In the genomic region with DNA sequence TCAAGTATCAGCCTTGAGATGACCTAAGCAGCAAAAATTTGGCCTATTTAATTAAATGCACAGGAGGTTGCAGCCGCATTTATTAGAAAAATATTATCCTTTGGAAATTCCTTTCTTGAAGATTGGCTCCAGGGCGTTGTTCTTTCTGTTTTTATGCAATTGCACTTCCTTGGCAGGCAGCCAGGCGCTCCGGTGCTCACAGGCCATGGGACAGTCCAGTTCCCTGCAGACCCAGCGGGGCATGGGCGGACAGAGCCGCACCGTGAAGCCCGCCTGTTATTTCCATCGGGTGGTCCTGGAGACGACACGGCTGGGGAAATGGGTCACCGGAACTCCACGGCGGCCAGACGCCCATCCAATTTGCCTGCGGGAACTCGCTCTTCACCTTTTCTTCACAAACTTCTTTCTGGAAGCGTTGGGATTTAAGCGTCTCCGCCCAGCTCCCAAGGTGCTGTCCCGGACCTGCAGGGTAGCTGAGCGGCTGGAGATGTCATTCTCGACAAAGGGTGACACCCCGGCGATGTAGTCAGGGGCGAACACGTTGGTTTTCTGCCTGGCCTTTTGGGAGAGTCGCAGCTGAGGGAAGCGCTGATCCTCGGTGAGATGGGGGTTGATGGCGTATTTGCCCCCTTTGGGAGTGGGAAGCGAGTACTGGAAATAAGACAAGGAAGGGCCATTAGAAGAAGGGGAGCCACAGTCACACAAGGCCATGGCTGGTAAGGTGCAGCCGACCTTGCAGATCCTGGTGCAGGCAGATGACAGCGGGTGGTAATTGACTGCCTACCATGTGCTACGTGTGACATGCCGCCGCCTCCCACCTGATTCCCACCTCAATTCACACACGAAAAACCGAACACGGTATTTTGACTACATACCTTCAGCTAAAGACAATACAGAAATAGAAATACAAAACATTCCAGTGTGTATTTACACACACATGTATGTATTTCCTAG, we compare ENCODE assay signal across 10 cellular contexts. TPM values are rescaled to one million over a fixed set of nuclear protein-coding genes. Genes with fewer than 3 reads are reported as not detected.
DNase-seq lines count a peak whose midpoint lies in the region; ATAC-seq lines count a peak whose summit lies in the region.
"Had no signal": no experiment of that assay in that cellular context is flagged by ENCODE, and none has a peak within 500 bp of the region (broad histone marks: within the 10 kb centered on the region; RNA-seq: fewer than 3 reads in every experiment).

No MANE protein-coding gene starts in this region.

- intact Hi-C loops in left colon (cut with DNase I, micrococcal nuclease), result no loop called here

- H3K9me3 ChIP-seq in subcutaneous abdominal adipose tissue (ENCODE audit: control insufficient read depth in 5 of 5, low read length in 5 of 5), result no peaks in the 10 kb centered on the region

- H3K9ac ChIP-seq in subcutaneous abdominal adipose tissue (ENCODE audit: low read length in 5 of 5), result no peak overlapping the region

- H3K4me3 ChIP-seq in subcutaneous abdominal adipose tissue (ENCODE audit: low read depth in 1 of 5, low read length in 5 of 5), result no peak overlapping the region

- H3K27me3 ChIP-seq in subcutaneous abdominal adipose tissue (ENCODE audit: control insufficient read depth in 5 of 5, insufficient read depth in 4 of 5, low read length in 5 of 5), result no peaks in the 10 kb centered on the region

- H3K36me3 ChIP-seq in subcutaneous abdominal adipose tissue (ENCODE audit: control insufficient read depth in 5 of 5, insufficient read depth in 5 of 5, low read length in 5 of 5), result peaks cover 3 to 65% (median 49%) of the 10 kb centered on the region in 5 donors

- H3K4me1 ChIP-seq in subcutaneous abdominal adipose tissue (ENCODE audit: control insufficient read depth in 5 of 5, insufficient read depth in 5 of 5, low read length in 5 of 5), result peaks cover 0 to 27% (median 15%) of the 10 kb centered on the region in 5 donors

- peak overlapping the region; percentile 84 for H3K27ac ChIP-seq in subcutaneous abdominal adipose tissue (ENCODE audit: low read depth, low read length)

- peak; percentile 90 for ATAC-seq in left colon
- no peak for ATAC-seq in HG02588 (IDR thresholded peaks at IDR 0.05; ENCODE audit: unreplicated experiment)

- DNase-seq in NCI-H226 (peak; percentile 25), cerebellum (ENCODE audit: low spot score) (peak; percentile 34), left colon (peak; percentile 90 to 96), iPS-NIHi11 (ENCODE audit: low spot score) (no peak), cerebellar nuclear complex (lab: John Stamatoyannopoulos, UW) (no peak), NAMALWA (ENCODE audit: low spot score) (no peak)
- DNase-seq: NCI-H524; stimulated activated CD4-positive, alpha-beta T cell treated with anti-CD3 and anti-CD28 coated beads, Interleukin-4, amount 100 ng/mL, for 24 hours had no signal

RNA-seq across cellular contexts. Expression of a gene that starts 12.5 kb away (rescaled TPM):
- 10.4 TPM for total RNA-seq in cerebellum
- total RNA-seq in left colon, result 10 to 100 TPM; 35.2 to 37.4 TPM

RNA-seq across cellular contexts. Expression of a gene that starts 15.9 kb away (rescaled TPM):
- total RNA-seq in cerebellum, result 9.1 TPM
- total RNA-seq in left colon, result 100 to 1,000 TPM in 1 of 2 donors, 10 to 100 TPM in 1; 80.6 to 119 TPM

RNA-seq across cellular contexts. Expression of a gene that starts 19.9 kb away (rescaled TPM):
- total RNA-seq in cerebellum, result 26.0 TPM
- total RNA-seq in left colon, result 100 to 1,000 TPM in 1 of 2 donors, 10 to 100 TPM in 1; 83.3 to 102 TPM

Comparison
In these comparisons a context has a peak if more than half of its experiments do, and no peak if none do; other contexts are left out.
1. DNase-seq: peak in NCI-H226 (single experiment), cerebellum (single experiment) and left colon (2 of 2); none in iPS-NIHi11 (single experiment), cerebellar nuclear complex (0 of 2) and NAMALWA (single experiment).